In the genomic region with DNA sequence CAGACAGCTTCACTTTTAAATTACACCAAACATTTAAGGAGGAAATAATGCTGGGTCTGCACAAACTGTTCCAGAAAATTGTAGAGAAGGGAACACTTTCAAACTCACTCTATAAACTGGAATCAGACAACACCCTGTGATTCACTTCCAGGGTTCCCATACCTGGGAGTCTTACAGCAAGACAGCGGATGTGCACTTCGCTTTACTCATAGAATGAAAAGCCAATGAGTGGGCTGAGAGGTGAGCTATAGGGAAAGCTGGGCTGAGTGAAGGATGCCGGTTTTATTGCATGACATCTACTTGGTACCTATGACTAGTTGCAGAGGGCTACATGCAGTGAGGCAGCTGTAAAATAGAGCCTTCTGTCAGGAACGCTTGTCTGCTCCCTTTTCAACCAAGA, we compare ENCODE assay signal across 20 cellular contexts.
"Had no signal": no experiment of that assay in that cellular context is flagged by ENCODE, and none has a peak within 500 bp of the region (broad histone marks: within the 10 kb centered on the region; RNA-seq: fewer than 3 reads in every experiment).

No MANE protein-coding gene starts in this region.

- H3K27ac ChIP-seq: KMS-11, SJSA1, SK-N-MC had no signal

- H3K9me3 ChIP-seq: SJSA1 had no signal

- H3K27me3 ChIP-seq: SJSA1 had no signal

- H3K36me3 ChIP-seq: SJSA1 had no signal

- H3K4me2 ChIP-seq: KMS-11 had no signal

- FAIRE-seq: K562 had no signal

- DNase-seq: Kasumi-1, NCI-H1092, NCI-H1105 treated with DMSO at 0.1 percent for 48 hours, NCI-H1417 treated with DMSO at 0.1 percent for 48 hours, NCI-H146, NCI-H1694 treated with DMSO at 0.1 percent for 48 hours, NCI-H1930, NCI-H2081, NCI-H2107, NCI-H2227 treated with DMSO at 0.1 percent for 48 hours, NCI-H524, NCI-H526 treated with DMSO at 0.1 percent for 48 hours, NCI-H774, Right ventricle myocardium superior, SIG-M5 had no signal

- H3K4me3 ChIP-seq: K562, SJSA1, SK-N-MC had no signal

- H3K4me1 ChIP-seq: SJSA1 had no signal

- H3K9ac ChIP-seq: KMS-11 had no signal

- ATAC-seq: K562, Panc1 had no signal
